Comparison of ENCODE assay signal across 12 cellular contexts in the genomic region with DNA sequence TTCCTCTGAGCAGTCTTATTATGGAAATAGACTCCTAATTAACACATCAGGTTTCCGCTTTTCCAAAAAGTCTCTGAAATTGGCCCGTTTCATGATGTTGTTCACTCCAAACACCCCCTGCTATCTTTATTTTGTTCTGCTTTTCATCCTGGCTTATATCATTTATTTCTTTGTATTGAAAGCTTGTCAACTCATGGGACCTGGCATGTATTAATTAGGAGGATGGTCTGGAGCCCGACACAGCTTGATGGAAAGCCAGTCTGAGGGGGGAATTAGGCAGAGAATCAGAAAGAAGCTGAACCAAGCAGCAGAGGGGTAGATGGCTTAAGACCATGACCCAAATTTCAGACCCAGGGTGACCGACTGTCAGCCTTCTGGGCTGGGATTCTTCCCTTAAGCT.
DNase-seq lines count a peak whose midpoint lies in the region; ATAC-seq and TF ChIP-seq lines count a peak whose summit lies in the region.
"Had no signal": no experiment of that assay in that cellular context is flagged by ENCODE, and none has a peak within 500 bp of the region (broad histone marks: within the 10 kb centered on the region; RNA-seq: fewer than 3 reads in every experiment).

No MANE protein-coding gene starts in this region.

- peaks cover 0 to 29% (median 10%) of the 10 kb centered on the region in 3 donors for H3K4me1 ChIP-seq in esophagus squamous epithelium

- intact Hi-C loops in activated CD4-positive, alpha-beta T cell treated with anti-CD3 and anti-CD28 coated beads, Interleukin-2, amount 10 ng/mL, durations not matched to agents 24 days and 14 days (cut with micrococcal nuclease): loop anchor here (1.0 to 5.0 kb wide), 5 partner anchors 19 to 101 kb away; no protein-coding TSS in a partner anchor
- intact Hi-C loops in esophagus squamous epithelium (cut with DNase I): no loop called here

- no peak overlapping the region for H3K4me3 ChIP-seq in esophagus squamous epithelium
- H3K4me3 ChIP-seq: upper lobe of right lung had no signal

- POLR2A ChIA-PET in T-cell (lab: Charles Lee): interaction anchor here (0.7 to 1.7 kb wide), 4 partner anchors 14 to 106 kb away, joined by 3 to 9 read pairs (median 4); no protein-coding TSS in a partner anchor

- 86 to 87% methylated on average over 4 of the region's 4 CpGs for WGBS in esophagus squamous epithelium, 2 donors

- TF ChIP-seq POLR2A in esophagus squamous epithelium (IDR thresholded peaks at IDR 0.05): no peak

- ATAC-seq in T-cell (replicated peaks in 1 of 4) (no peak), GM18873 (IDR thresholded peaks at IDR 0.05; ENCODE audit: low FRiP score, unreplicated experiment) (no peak)
- ATAC-seq in stimulated activated naive B cell treated with anti-CD40 and anti-IgM and Interleukin-4, amounts not matched to agents 10 μg/mL and 1 μg/mL and 100 μg/mL, for 72 hours (replicated peaks): no peak

- peaks cover 6% of the 10 kb centered on the region for H3K9me3 Mint-ChIP-seq in activated CD4-positive, alpha-beta T cell treated with anti-CD3 and anti-CD28 coated beads, Interleukin-2, amount 10 ng/mL, durations not matched to agents 24 days and 14 days
- peaks cover 0 to 5% (median 3%) of the 10 kb centered on the region in 3 donors for H3K9me3 Mint-ChIP-seq in T-cell
- H3K9me3 Mint-ChIP-seq in stimulated activated naive B cell treated with anti-CD40 and anti-IgM and Interleukin-4, amounts not matched to agents 10 μg/mL and 1 μg/mL and 100 μg/mL, for 72 hours: peaks cover 3 to 9% of the 10 kb centered on the region in 2 donors

- peaks cover 2% of the 10 kb centered on the region for H3K36me3 Mint-ChIP-seq in activated CD4-positive, alpha-beta T cell treated with anti-CD3 and anti-CD28 coated beads, Interleukin-2, amount 10 ng/mL, durations not matched to agents 24 days and 14 days (ENCODE audit: low read depth)
- H3K36me3 Mint-ChIP-seq in T-cell: no peaks in the 10 kb centered on the region
- peaks cover 6 to 16% of the 10 kb centered on the region in 2 donors for H3K36me3 Mint-ChIP-seq in stimulated activated naive B cell treated with anti-CD40 and anti-IgM and Interleukin-4, amounts not matched to agents 10 μg/mL and 1 μg/mL and 100 μg/mL, for 72 hours

- no peaks in the 10 kb centered on the region for H3K27me3 Mint-ChIP-seq in activated CD4-positive, alpha-beta T cell treated with anti-CD3 and anti-CD28 coated beads, Interleukin-2, amount 10 ng/mL, durations not matched to agents 24 days and 14 days
- no peaks in the 10 kb centered on the region for H3K27me3 Mint-ChIP-seq in T-cell
- H3K27me3 Mint-ChIP-seq in stimulated activated naive B cell treated with anti-CD40 and anti-IgM and Interleukin-4, amounts not matched to agents 10 μg/mL and 1 μg/mL and 100 μg/mL, for 72 hours: no peaks in the 10 kb centered on the region

- no peaks in the 10 kb centered on the region for H3K9me3 ChIP-seq in esophagus squamous epithelium
- H3K9me3 ChIP-seq: upper lobe of right lung had no signal

- CTCF ChIA-PET in T-cell (lab: Charles Lee): interaction anchor here (0.7 to 1.9 kb wide), 9 partner anchors 11 to 236 kb away, joined by 3 to 6 read pairs (median 5); no protein-coding TSS in a partner anchor

- H3K27ac Mint-ChIP-seq in activated CD4-positive, alpha-beta T cell treated with anti-CD3 and anti-CD28 coated beads, Interleukin-2, amount 10 ng/mL, durations not matched to agents 24 days and 14 days: peak overlapping the region; percentile 91
- peak overlapping the region; percentile 97 to 99 for H3K27ac Mint-ChIP-seq in T-cell
- H3K27ac Mint-ChIP-seq in stimulated activated naive B cell treated with anti-CD40 and anti-IgM and Interleukin-4, amounts not matched to agents 10 μg/mL and 1 μg/mL and 100 μg/mL, for 72 hours: peak overlapping the region; percentile 95

- H3K4me1 Mint-ChIP-seq in activated CD4-positive, alpha-beta T cell treated with anti-CD3 and anti-CD28 coated beads, Interleukin-2, amount 10 ng/mL, durations not matched to agents 24 days and 14 days: peaks cover 62% of the 10 kb centered on the region
- H3K4me1 Mint-ChIP-seq in T-cell: peaks cover 89 to 93% (median 92%) of the 10 kb centered on the region in 3 donors
- peaks cover 49 to 75% of the 10 kb centered on the region in 2 donors for H3K4me1 Mint-ChIP-seq in stimulated activated naive B cell treated with anti-CD40 and anti-IgM and Interleukin-4, amounts not matched to agents 10 μg/mL and 1 μg/mL and 100 μg/mL, for 72 hours

- TF ChIP-seq CTCF in esophagus squamous epithelium (IDR thresholded peaks at IDR 0.05): no peak

- peak overlapping the region in 3 of 4 donors; percentile 21 to 71 (median 43) for H3K27ac ChIP-seq in esophagus squamous epithelium

- H3K36me3 ChIP-seq in esophagus squamous epithelium: no peaks in the 10 kb centered on the region
- H3K36me3 ChIP-seq: upper lobe of right lung had no signal

- no peak for DNase-seq in activated CD4-positive, alpha-beta T cell treated with anti-CD3 and anti-CD28 coated beads, Interleukin-2, amount 10 ng/mL, durations not matched to agents 24 days and 14 days
- DNase-seq in activated CD4-positive, alpha-beta T cell treated with anti-CD3 and anti-CD28 coated beads for 48 hours: no peak
- no peak for DNase-seq in T-cell
- DNase-seq in esophagus squamous epithelium (lab: John Stamatoyannopoulos, UW): no peak
- DNase-seq in stimulated activated naive B cell treated with anti-CD40 and anti-IgM and Interleukin-4, amounts not matched to agents 10 μg/mL and 1 μg/mL and 100 μg/mL, for 72 hours: no peak
- no peak for DNase-seq in activated CD4-positive, CD25-positive, alpha-beta regulatory T cell treated with anti-CD3 and anti-CD28 coated beads, Interleukin-2, amount 50 U/mL, for 72 hours
- DNase-seq in NCI-H2081 (lab: John Stamatoyannopoulos, UW): no peak
- DNase-seq: amniotic stem cell, NCI-H1092 treated with DMSO at 0.1 percent for 48 hours, NCI-H510A had no signal

- no peaks in the 10 kb centered on the region for H3K27me3 ChIP-seq in esophagus squamous epithelium
- H3K27me3 ChIP-seq: upper lobe of right lung had no signal

- peak overlapping the region; percentile 68 for H3K4me3 Mint-ChIP-seq in activated CD4-positive, alpha-beta T cell treated with anti-CD3 and anti-CD28 coated beads, Interleukin-2, amount 10 ng/mL, durations not matched to agents 24 days and 14 days
- H3K4me3 Mint-ChIP-seq in T-cell: peak overlapping the region; percentile 63 to 88 (median 72)
- peak overlapping the region; percentile 29 to 50 for H3K4me3 Mint-ChIP-seq in stimulated activated naive B cell treated with anti-CD40 and anti-IgM and Interleukin-4, amounts not matched to agents 10 μg/mL and 1 μg/mL and 100 μg/mL, for 72 hours
